In the genomic region with DNA sequence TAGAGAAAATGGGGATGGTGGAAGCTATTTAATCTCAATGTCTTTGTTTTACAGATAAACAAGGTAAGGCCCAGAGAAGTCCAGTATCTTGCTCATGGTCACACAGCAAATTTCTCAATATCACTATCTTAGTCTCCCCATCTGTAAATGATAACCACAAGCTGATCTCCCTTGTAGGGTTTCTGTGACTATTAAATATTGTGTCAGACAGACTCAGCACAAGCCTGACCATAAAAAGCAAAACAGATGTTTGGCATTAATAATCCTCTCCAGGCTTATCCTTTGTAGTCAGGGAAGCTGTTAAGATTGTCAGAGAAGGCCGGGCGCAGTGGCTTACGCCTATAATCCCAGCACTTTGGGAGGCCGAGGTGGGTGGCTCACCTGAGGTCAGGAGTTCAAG, we compare ENCODE assay signal across 10 cellular contexts.
A peak's percentile ranks its signal among the peaks of the same experiment; 100 is the strongest.
DNase-seq lines count a peak whose midpoint lies in the region; ATAC-seq and TF ChIP-seq lines count a peak whose summit lies in the region.
"Had no signal": no experiment of that assay in that cellular context is flagged by ENCODE, and none has a peak within 500 bp of the region (broad histone marks: within the 10 kb centered on the region; RNA-seq: fewer than 3 reads in every experiment).

No MANE protein-coding gene starts in this region.

- H3F3A ChIP-seq in smooth muscle cell (ENCODE audit: low read depth), result peaks cover 4% of the 10 kb centered on the region

- ATAC-seq in SK-N-SH treated with all-trans-retinoic acid at 6 μM for 48 hours, result peak; percentile 70

- 6% methylated on average over 4 of the region's 4 CpGs for WGBS in smooth muscle cell (ENCODE audit: low lambda C conversion rate)

- H2AFZ ChIP-seq in smooth muscle cell (ENCODE audit: low read depth), result no peak overlapping the region

- H3K9ac ChIP-seq in smooth muscle cell (ENCODE audit: low read depth), result no peak overlapping the region

- no peaks in the 10 kb centered on the region for H3K27me3 ChIP-seq in smooth muscle cell (ENCODE audit: low read depth)

- H3K4me3 ChIP-seq in fibroblast of the aortic adventitia (ENCODE audit: low read depth, low read length) (no peak overlapping the region), smooth muscle cell (no peak overlapping the region)
- H3K4me3 ChIP-seq: mucosa of descending colon had no signal

- H3K4me2 ChIP-seq in smooth muscle cell, result no peak overlapping the region

- H3K27ac ChIP-seq in smooth muscle cell (ENCODE audit: low read depth), result peak overlapping the region; percentile 50

- DNase-seq in EH (ENCODE audit: low read depth) (peak; percentile 70), fibroblast of the aortic adventitia (ENCODE audit: low read depth) (peak; percentile 74), smooth muscle cell (lab: John Stamatoyannopoulos, UW; ENCODE audit: unreplicated experiment) (no peak), T1000 (lab: John Stamatoyannopoulos, UW) (no peak), amniotic stem cell (lab: John Stamatoyannopoulos, UW) (no peak), DMS79 treated with DMSO at 0.1 percent for 48 hours (lab: John Stamatoyannopoulos, UW) (no peak)
- DNase-seq in NK-92 treated with Interleukin-12 subunit alpha and Interleukin-12 subunit beta, amount 100 ng/mL, for 24 hours (lab: John Stamatoyannopoulos, UW), result no peak
- DNase-seq: mucosa of descending colon, NCI-H1436 had no signal

- H3K4me1 ChIP-seq in smooth muscle cell (ENCODE audit: low read depth), result peaks cover 15% of the 10 kb centered on the region

- H3K9me3 ChIP-seq in smooth muscle cell (replicated peaks; ENCODE audit: low read depth), result no peaks in the 10 kb centered on the region
- H3K9me3 ChIP-seq: mucosa of descending colon had no signal

- H3K79me2 ChIP-seq in smooth muscle cell (ENCODE audit: low read depth), result no peaks in the 10 kb centered on the region

- no peaks in the 10 kb centered on the region for H4K20me1 ChIP-seq in smooth muscle cell (ENCODE audit: low read depth)

- no peak for TF ChIP-seq CTCF in fibroblast of the aortic adventitia (IDR thresholded peaks at IDR 0.05; ENCODE audit: insufficient read depth, low read length)
- TF ChIP-seq CTCF in smooth muscle cell (IDR thresholded peaks at IDR 0.05; ENCODE audit: borderline replicate concordance, insufficient read depth, poor library complexity, severe bottlenecking), result no peak

- no peaks in the 10 kb centered on the region for H3K36me3 ChIP-seq in smooth muscle cell (ENCODE audit: low read depth)

TF ChIP-seq in SK-N-SH treated with all-trans-retinoic acid at 6 μM for 48 hours, 23 proteins besides CTCF, POLR2A, EP300 and RAD21:
- TF ChIP-seq SNAI2 (CRISPR knock-in tag; IDR thresholded peaks at IDR 0.05), result no peak

Comparison
In these comparisons a context has a peak if more than half of its experiments do, and no peak if none do; other contexts are left out.
1. DNase-seq: peak in EH (single experiment) and fibroblast of the aortic adventitia (single experiment); none in smooth muscle cell (single experiment), T1000 (single experiment), amniotic stem cell (single experiment), NK-92 treated with Interleukin-12 subunit alpha and Interleukin-12 subunit beta, amount 100 ng/mL, for 24 hours (single experiment) and DMS79 treated with DMSO at 0.1 percent for 48 hours (single experiment).